In genomic region chr14:53531730-53532129, GRCh38 we compare ENCODE assay signal across 20 cellular contexts.
"Had no signal": no experiment of that assay in that cellular context is flagged by ENCODE, and none has a peak within 500 bp of the region (broad histone marks: within the 10 kb centered on the region; RNA-seq: fewer than 3 reads in every experiment).

No MANE protein-coding gene starts in this region.

- H3K27ac Mint-ChIP-seq: IgD-negative memory B cell had no signal

- H3K36me3 Mint-ChIP-seq: IgD-negative memory B cell had no signal

- H3K4me3 ChIP-seq: K562, Peyer's patch, SJCRH30 had no signal

- H3K36me3 ChIP-seq: Peyer's patch, SJCRH30 had no signal

- H3K27ac ChIP-seq: HL-60, KMS-11, Peyer's patch, SJCRH30 had no signal

- H3K4me2 ChIP-seq: KMS-11 had no signal

- H3K9me3 Mint-ChIP-seq: IgD-negative memory B cell had no signal

- H3K4me3 Mint-ChIP-seq: IgD-negative memory B cell had no signal

- H3K9ac ChIP-seq: KMS-11 had no signal

- ATAC-seq: K562, Right ventricle myocardium inferior had no signal

- H3K9me3 ChIP-seq: Peyer's patch, SJCRH30 had no signal

- DNase-seq: Kasumi-1; NCI-H1092; NCI-H146; NCI-H1694 treated with DMSO at 0.1 percent for 48 hours; NCI-H1930; NCI-H2081; NCI-H2107; NCI-H2227 treated with DMSO at 0.1 percent for 48 hours; NCI-H524; NCI-H526 treated with DMSO at 0.1 percent for 48 hours; NCI-H748 treated with DMSO at 0.1 percent for 48 hours; NK-92 treated with Interleukin-12 subunit alpha and Interleukin-12 subunit beta, amount 100 ng/mL, for 24 hours; Peyer's patch; SHP77 treated with DMSO at 0.1 percent for 48 hours; SJCRH30 had no signal

- H3K27me3 Mint-ChIP-seq: IgD-negative memory B cell had no signal

- H3K27me3 ChIP-seq: Peyer's patch, SJCRH30 had no signal

- H3K4me1 ChIP-seq: Peyer's patch, SJCRH30 had no signal

- H3K4me1 Mint-ChIP-seq: IgD-negative memory B cell had no signal
